Comparison of ENCODE assay signal across 1 cellular context in the genomic region with DNA sequence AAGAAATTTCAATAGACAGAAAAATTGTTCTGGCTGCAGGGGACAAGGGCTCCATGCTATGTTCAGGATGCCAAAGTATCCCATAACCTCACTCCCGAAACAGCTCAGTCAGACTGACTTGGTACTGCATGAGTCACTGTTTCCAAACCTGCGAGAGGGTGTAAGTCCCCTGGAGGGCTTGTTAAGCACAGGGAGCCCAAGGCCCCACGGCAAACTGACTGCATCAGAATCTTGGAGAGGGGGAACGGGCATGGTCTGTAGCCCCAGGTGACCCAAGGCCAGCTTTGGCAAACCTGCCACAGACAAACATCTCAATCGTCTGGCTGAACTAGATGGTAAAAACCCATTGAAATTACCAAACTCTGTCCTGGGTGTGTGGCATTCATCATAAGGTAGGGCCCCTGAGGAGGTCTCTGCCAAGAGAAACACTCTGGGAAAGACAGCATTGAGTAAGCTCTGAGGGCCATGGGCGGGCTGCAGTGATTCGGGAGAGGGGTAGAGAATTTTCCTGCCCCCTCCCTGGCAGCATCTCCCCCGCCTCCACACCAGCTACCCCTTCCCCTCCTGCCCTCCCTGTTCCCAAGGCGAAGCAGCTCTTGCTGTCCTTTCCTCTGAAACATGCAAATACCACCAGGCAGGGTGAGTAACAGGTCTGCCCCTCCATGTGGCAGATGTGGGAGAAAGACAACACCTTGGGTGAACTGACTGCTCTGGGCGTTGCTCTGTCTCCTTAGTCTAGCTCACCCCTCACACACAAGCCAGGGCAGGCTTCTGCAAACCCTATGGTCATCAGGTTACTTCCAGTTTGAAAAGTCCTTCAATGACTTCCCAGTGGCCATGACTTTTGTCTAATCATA.
TF ChIP-seq lines count a peak whose summit lies in the region.

No MANE protein-coding gene starts in this region.

TF ChIP-seq in HEK293, 187 proteins besides CTCF, POLR2A, EP300 and RAD21 (continued from another document and continues in another):
- TF ChIP-seq, protein P1, sequence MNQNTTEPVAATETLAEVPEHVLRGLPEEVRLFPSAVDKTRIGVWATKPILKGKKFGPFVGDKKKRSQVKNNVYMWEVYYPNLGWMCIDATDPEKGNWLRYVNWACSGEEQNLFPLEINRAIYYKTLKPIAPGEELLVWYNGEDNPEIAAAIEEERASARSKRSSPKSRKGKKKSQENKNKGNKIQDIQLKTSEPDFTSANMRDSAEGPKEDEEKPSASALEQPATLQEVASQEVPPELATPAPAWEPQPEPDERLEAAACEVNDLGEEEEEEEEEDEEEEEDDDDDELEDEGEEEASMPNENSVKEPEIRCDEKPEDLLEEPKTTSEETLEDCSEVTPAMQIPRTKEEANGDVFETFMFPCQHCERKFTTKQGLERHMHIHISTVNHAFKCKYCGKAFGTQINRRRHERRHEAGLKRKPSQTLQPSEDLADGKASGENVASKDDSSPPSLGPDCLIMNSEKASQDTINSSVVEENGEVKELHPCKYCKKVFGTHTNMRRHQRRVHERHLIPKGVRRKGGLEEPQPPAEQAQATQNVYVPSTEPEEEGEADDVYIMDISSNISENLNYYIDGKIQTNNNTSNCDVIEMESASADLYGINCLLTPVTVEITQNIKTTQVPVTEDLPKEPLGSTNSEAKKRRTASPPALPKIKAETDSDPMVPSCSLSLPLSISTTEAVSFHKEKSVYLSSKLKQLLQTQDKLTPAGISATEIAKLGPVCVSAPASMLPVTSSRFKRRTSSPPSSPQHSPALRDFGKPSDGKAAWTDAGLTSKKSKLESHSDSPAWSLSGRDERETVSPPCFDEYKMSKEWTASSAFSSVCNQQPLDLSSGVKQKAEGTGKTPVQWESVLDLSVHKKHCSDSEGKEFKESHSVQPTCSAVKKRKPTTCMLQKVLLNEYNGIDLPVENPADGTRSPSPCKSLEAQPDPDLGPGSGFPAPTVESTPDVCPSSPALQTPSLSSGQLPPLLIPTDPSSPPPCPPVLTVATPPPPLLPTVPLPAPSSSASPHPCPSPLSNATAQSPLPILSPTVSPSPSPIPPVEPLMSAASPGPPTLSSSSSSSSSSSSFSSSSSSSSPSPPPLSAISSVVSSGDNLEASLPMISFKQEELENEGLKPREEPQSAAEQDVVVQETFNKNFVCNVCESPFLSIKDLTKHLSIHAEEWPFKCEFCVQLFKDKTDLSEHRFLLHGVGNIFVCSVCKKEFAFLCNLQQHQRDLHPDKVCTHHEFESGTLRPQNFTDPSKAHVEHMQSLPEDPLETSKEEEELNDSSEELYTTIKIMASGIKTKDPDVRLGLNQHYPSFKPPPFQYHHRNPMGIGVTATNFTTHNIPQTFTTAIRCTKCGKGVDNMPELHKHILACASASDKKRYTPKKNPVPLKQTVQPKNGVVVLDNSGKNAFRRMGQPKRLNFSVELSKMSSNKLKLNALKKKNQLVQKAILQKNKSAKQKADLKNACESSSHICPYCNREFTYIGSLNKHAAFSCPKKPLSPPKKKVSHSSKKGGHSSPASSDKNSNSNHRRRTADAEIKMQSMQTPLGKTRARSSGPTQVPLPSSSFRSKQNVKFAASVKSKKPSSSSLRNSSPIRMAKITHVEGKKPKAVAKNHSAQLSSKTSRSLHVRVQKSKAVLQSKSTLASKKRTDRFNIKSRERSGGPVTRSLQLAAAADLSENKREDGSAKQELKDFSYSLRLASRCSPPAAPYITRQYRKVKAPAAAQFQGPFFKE (tag by site-specific recombination; IDR thresholded peaks at IDR 0.05; ENCODE audit: borderline replicate concordance): no peak
- TF ChIP-seq ZNF184 (tag by site-specific recombination; IDR thresholded peaks at IDR 0.05): no peak
- no peak for TF ChIP-seq ZFP37 (tag by site-specific recombination; IDR thresholded peaks at IDR 0.05)
- no peak for TF ChIP-seq HOXC10 (CRISPR knock-in tag; IDR thresholded peaks at IDR 0.05)
- no peak for TF ChIP-seq ZNF426 (tag by site-specific recombination; IDR thresholded peaks at IDR 0.05)
- TF ChIP-seq ZNF560 (tag by site-specific recombination; IDR thresholded peaks at IDR 0.05; ENCODE audit: borderline replicate concordance): no peak
- no peak for TF ChIP-seq ZNF664 (tag by site-specific recombination; IDR thresholded peaks at IDR 0.05)
- TF ChIP-seq, protein P2, sequence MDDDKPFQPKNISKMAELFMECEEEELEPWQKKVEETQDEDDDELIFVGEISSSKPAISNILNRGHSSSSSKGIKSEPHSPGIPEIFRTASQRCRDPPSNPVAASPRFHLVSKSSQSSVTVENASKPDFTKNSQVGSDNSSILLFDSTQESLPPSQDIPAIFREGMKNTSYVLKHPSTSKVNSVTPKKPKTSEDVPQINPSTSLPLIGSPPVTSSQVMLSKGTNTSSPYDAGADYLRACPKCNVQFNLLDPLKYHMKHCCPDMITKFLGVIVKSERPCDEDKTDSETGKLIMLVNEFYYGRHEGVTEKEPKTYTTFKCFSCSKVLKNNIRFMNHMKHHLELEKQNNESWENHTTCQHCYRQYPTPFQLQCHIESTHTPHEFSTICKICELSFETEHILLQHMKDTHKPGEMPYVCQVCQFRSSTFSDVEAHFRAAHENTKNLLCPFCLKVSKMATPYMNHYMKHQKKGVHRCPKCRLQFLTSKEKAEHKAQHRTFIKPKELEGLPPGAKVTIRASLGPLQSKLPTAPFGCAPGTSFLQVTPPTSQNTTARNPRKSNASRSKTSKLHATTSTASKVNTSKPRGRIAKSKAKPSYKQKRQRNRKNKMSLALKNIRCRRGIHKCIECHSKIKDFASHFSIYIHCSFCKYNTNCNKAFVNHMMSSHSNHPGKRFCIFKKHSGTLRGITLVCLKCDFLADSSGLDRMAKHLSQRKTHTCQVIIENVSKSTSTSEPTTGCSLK (tag by site-specific recombination; IDR thresholded peaks at IDR 0.05): no peak
- no peak for TF ChIP-seq SCRT1 (tag by site-specific recombination; IDR thresholded peaks at IDR 0.05; ENCODE audit: borderline replicate concordance)
- peak; percentile 54 for TF ChIP-seq GLIS2 (tag by site-specific recombination; IDR thresholded peaks at IDR 0.05)
- TF ChIP-seq, protein P3, sequence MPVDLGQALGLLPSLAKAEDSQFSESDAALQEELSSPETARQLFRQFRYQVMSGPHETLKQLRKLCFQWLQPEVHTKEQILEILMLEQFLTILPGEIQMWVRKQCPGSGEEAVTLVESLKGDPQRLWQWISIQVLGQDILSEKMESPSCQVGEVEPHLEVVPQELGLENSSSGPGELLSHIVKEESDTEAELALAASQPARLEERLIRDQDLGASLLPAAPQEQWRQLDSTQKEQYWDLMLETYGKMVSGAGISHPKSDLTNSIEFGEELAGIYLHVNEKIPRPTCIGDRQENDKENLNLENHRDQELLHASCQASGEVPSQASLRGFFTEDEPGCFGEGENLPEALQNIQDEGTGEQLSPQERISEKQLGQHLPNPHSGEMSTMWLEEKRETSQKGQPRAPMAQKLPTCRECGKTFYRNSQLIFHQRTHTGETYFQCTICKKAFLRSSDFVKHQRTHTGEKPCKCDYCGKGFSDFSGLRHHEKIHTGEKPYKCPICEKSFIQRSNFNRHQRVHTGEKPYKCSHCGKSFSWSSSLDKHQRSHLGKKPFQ (tag by site-specific recombination; IDR thresholded peaks at IDR 0.05): no peak
- TF ChIP-seq, protein P4, sequence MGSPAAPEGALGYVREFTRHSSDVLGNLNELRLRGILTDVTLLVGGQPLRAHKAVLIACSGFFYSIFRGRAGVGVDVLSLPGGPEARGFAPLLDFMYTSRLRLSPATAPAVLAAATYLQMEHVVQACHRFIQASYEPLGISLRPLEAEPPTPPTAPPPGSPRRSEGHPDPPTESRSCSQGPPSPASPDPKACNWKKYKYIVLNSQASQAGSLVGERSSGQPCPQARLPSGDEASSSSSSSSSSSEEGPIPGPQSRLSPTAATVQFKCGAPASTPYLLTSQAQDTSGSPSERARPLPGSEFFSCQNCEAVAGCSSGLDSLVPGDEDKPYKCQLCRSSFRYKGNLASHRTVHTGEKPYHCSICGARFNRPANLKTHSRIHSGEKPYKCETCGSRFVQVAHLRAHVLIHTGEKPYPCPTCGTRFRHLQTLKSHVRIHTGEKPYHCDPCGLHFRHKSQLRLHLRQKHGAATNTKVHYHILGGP (tag by site-specific recombination; IDR thresholded peaks at IDR 0.05): no peak
- TF ChIP-seq, protein P5, sequence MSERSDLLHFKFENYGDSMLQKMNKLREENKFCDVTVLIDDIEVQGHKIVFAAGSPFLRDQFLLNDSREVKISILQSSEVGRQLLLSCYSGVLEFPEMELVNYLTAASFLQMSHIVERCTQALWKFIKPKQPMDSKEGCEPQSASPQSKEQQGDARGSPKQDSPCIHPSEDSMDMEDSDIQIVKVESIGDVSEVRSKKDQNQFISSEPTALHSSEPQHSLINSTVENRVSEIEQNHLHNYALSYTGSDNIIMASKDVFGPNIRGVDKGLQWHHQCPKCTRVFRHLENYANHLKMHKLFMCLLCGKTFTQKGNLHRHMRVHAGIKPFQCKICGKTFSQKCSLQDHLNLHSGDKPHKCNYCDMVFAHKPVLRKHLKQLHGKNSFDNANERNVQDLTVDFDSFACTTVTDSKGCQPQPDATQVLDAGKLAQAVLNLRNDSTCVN (tag by site-specific recombination; optimal IDR thresholded peaks at IDR 0.05): no peak
- no peak for TF ChIP-seq KLF10 (tag by site-specific recombination; IDR thresholded peaks at IDR 0.05)
- TF ChIP-seq YY2 (tag by site-specific recombination; IDR thresholded peaks at IDR 0.05): no peak
- no peak for TF ChIP-seq BCL11A (tag by site-specific recombination; IDR thresholded peaks at IDR 0.05; ENCODE audit: low read depth)
- 0 out of 2 replicates have a peak, but pooled peaks have one; percentile 54 for TF ChIP-seq ZNF660 (tag by site-specific recombination; IDR thresholded peaks at IDR 0.05)
- no peak for TF ChIP-seq SP3 (tag by site-specific recombination; IDR thresholded peaks at IDR 0.05)
- no peak for TF ChIP-seq REPIN1 (tag by site-specific recombination; IDR thresholded peaks at IDR 0.05; ENCODE audit: low read depth)
- no peak for TF ChIP-seq ZEB2 (tag by site-specific recombination; IDR thresholded peaks at IDR 0.05)
- no peak for TF ChIP-seq MYNN (tag by site-specific recombination; IDR thresholded peaks at IDR 0.05; ENCODE audit: borderline replicate concordance)
- TF ChIP-seq ZNF157 (tag by site-specific recombination; IDR thresholded peaks at IDR 0.05): no peak
- no peak for TF ChIP-seq ZNF830 (tag by site-specific recombination; IDR thresholded peaks at IDR 0.05; ENCODE audit: low read depth)
- TF ChIP-seq, protein P6, sequence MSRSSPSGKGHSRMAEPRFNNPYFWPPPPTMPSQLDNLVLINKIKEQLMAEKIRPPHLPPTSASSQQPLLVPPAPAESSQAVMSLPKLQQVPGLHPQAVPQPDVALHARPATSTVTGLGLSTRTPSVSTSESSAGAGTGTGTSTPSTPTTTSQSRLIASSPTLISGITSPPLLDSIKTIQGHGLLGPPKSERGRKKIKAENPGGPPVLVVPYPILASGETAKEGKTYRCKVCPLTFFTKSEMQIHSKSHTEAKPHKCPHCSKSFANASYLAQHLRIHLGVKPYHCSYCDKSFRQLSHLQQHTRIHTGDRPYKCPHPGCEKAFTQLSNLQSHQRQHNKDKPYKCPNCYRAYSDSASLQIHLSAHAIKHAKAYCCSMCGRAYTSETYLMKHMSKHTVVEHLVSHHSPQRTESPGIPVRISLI (tag by site-specific recombination; IDR thresholded peaks at IDR 0.05): no peak
- TF ChIP-seq ZNF140 (tag by site-specific recombination; IDR thresholded peaks at IDR 0.05): no peak
- no peak for TF ChIP-seq HOXD13 (CRISPR knock-in tag; IDR thresholded peaks at IDR 0.05; ENCODE audit: borderline replicate concordance)
- no peak for TF ChIP-seq ZNF394 (tag by site-specific recombination; IDR thresholded peaks at IDR 0.05; ENCODE audit: borderline replicate concordance)
- TF ChIP-seq ZNF433 (tag by site-specific recombination; IDR thresholded peaks at IDR 0.05; ENCODE audit: low read depth): no peak
- TF ChIP-seq, protein P7, sequence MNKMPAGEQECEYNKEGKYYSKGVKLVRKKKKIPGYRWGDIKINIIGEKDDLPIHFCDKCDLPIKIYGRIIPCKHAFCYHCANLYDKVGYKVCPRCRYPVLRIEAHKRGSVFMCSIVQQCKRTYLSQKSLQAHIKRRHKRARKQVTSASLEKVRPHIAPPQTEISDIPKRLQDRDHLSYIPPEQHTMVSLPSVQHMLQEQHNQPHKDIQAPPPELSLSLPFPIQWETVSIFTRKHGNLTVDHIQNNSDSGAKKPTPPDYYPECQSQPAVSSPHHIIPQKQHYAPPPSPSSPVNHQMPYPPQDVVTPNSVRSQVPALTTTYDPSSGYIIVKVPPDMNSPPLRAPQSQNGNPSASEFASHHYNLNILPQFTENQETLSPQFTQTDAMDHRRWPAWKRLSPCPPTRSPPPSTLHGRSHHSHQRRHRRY (tag by site-specific recombination; IDR thresholded peaks at IDR 0.05): no peak
- TF ChIP-seq ZNF112 (tag by site-specific recombination; IDR thresholded peaks at IDR 0.05): no peak
- TF ChIP-seq ZNF571 (tag by site-specific recombination; IDR thresholded peaks at IDR 0.05): no peak
- TF ChIP-seq, protein P8, sequence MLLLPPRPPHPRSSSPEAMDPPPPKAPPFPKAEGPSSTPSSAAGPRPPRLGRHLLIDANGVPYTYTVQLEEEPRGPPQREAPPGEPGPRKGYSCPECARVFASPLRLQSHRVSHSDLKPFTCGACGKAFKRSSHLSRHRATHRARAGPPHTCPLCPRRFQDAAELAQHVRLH (tag by site-specific recombination; IDR thresholded peaks at IDR 0.05): no peak
- no peak for TF ChIP-seq SCRT2 (tag by site-specific recombination; IDR thresholded peaks at IDR 0.05)
- no peak for TF ChIP-seq ZNF558 (tag by site-specific recombination; IDR thresholded peaks at IDR 0.05)
- TF ChIP-seq, protein P9, sequence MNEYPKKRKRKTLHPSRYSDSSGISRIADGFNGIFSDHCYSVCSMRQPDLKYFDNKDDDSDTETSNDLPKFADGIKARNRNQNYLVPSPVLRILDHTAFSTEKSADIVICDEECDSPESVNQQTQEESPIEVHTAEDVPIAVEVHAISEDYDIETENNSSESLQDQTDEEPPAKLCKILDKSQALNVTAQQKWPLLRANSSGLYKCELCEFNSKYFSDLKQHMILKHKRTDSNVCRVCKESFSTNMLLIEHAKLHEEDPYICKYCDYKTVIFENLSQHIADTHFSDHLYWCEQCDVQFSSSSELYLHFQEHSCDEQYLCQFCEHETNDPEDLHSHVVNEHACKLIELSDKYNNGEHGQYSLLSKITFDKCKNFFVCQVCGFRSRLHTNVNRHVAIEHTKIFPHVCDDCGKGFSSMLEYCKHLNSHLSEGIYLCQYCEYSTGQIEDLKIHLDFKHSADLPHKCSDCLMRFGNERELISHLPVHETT (tag by site-specific recombination; IDR thresholded peaks at IDR 0.05): no peak
- no peak for TF ChIP-seq FEZF1 (tag by site-specific recombination; IDR thresholded peaks at IDR 0.05)
- no peak for TF ChIP-seq ZNF701 (tag by site-specific recombination; IDR thresholded peaks at IDR 0.05)
- TF ChIP-seq, protein P10, sequence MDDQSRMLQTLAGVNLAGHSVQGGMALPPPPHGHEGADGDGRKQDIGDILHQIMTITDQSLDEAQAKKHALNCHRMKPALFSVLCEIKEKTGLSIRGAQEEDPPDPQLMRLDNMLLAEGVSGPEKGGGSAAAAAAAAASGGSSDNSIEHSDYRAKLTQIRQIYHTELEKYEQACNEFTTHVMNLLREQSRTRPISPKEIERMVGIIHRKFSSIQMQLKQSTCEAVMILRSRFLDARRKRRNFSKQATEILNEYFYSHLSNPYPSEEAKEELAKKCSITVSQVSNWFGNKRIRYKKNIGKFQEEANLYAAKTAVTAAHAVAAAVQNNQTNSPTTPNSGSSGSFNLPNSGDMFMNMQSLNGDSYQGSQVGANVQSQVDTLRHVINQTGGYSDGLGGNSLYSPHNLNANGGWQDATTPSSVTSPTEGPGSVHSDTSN (CRISPR knock-in tag; IDR thresholded peaks at IDR 0.05): no peak
- 0 out of 2 replicates have a peak, but pooled peaks have one; percentile 17 for TF ChIP-seq IKZF3 (tag by site-specific recombination; IDR thresholded peaks at IDR 0.05)
- TF ChIP-seq GLIS1 (tag by site-specific recombination; IDR thresholded peaks at IDR 0.05): peak; percentile 90
- TF ChIP-seq ZNF473 (tag by site-specific recombination; IDR thresholded peaks at IDR 0.05): no peak
- TF ChIP-seq ZNF76 (tag by site-specific recombination; IDR thresholded peaks at IDR 0.05; ENCODE audit: borderline replicate concordance, low read depth): no peak
- no peak for TF ChIP-seq ZBTB21 (tag by site-specific recombination; IDR thresholded peaks at IDR 0.05)
